Comparison of ENCODE assay signal across 22 cellular contexts in genomic region chr10:51503378-51503777, GRCh38.
"Had no signal": no experiment of that assay in that cellular context is flagged by ENCODE, and none has a peak within 500 bp of the region (broad histone marks: within the 10 kb centered on the region; RNA-seq: fewer than 3 reads in every experiment).

No MANE protein-coding gene starts in this region.

- H3K4me1 ChIP-seq: left lung, lower lobe of right lung, parathyroid adenoma, spleen, suprapubic skin had no signal

- H3K4me3 ChIP-seq: left lung, lower lobe of right lung, spleen, suprapubic skin, tibial nerve, uterus had no signal

- DNase-seq: hypothalamus; immature natural killer cell; kidney; left colon; left lung; lower lobe of right lung; mammary epithelial cell; mesenchymal stem cell; naive thymus-derived CD8-positive, alpha-beta T cell; nucleus accumbens; retina; right cardiac atrium; small intestine; spleen; stimulated activated CD4-positive, alpha-beta T cell treated with anti-CD3 and anti-CD28 coated beads, Interleukin-4, amount 100 ng/mL, for 24 hours; stimulated activated naive CD4-positive, alpha-beta T cell; uterus had no signal

- H3K27ac ChIP-seq: left lung, lower lobe of right lung, parathyroid adenoma, spleen, suprapubic skin, tibial nerve, uterus had no signal

- H3K36me3 ChIP-seq: left lung, lower lobe of right lung, spleen, suprapubic skin, tibial nerve, uterus had no signal

- H3K9me3 ChIP-seq: left lung, lower lobe of right lung, spleen, suprapubic skin, tibial nerve, uterus had no signal

- H3K27me3 ChIP-seq: left lung, spleen, suprapubic skin, tibial nerve, uterus had no signal

- ATAC-seq: left colon; left lung; lower lobe of right lung; naive thymus-derived CD8-positive, alpha-beta T cell; right cardiac atrium; sciatic nerve; stimulated activated effector memory CD8-positive, alpha-beta T cell treated with anti-CD3 and anti-CD28 coated beads, Interleukin-12 subunit alpha, Interleukin-12 subunit beta, amount 100 ng/mL, for 72 hours had no signal
